27 cellular contexts compared by ENCODE assay signal in the genomic region with DNA sequence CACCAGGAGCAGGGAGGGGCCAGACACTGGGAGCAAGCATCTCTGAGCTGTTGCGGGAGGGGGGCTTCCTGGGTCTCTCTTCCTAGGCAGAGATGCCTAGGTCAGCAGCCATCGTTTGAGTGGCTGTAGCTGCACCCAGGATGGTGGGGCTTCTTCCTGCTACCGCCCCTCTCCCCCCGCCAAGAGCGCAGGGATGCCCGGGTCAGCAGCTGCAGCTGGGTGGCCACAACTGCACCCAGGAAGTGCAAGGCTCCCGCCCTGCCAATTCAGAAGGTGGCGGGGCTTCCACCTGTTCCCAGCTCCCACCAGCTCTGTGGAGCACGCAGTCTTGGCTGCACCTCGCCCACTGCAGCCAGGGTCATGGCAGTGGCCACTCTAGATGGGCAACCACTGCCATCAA. TPM values are rescaled to one million over a fixed set of nuclear protein-coding genes. Genes with fewer than 3 reads are reported as not detected.
DNase-seq lines count a peak whose midpoint lies in the region; ATAC-seq, FAIRE-seq and TF ChIP-seq lines count a peak whose summit lies in the region.
"Had no signal": no experiment of that assay in that cellular context is flagged by ENCODE, and none has a peak within 500 bp of the region (broad histone marks: within the 10 kb centered on the region; RNA-seq: fewer than 3 reads in every experiment).

No MANE protein-coding gene starts in this region.

- TF ChIP-seq RAD21 in K562 (CRISPR knock-in tag; conservative IDR thresholded peaks at IDR 0.05 in 1 of 2, IDR thresholded peaks at IDR 0.05 in 1 of 2) (no peak), HepG2 (CRISPR knock-in tag; IDR thresholded peaks at IDR 0.05) (no peak)

- H3K27ac Mint-ChIP-seq in activated CD4-positive, alpha-beta memory T cell treated with anti-CD3 and anti-CD28 coated beads for 36 hours, result no peak overlapping the region
- H3K27ac Mint-ChIP-seq: CD4-positive, alpha-beta memory T cell had no signal

- H4K20me1 ChIP-seq in K562 (replicated peaks; ENCODE audit: control insufficient read depth, insufficient read depth, low read length) (no peaks in the 10 kb centered on the region), HepG2 (ENCODE audit: insufficient read depth, low read length) (no peaks in the 10 kb centered on the region)
- H4K20me1 ChIP-seq: BLaER1 had no signal

- H3K4me1 Mint-ChIP-seq in activated CD4-positive, alpha-beta memory T cell treated with anti-CD3 and anti-CD28 coated beads for 36 hours (ENCODE audit: low read depth), result no peaks in the 10 kb centered on the region

- BruUV-seq in K562 (replicated peaks; lab: Mats Ljungman, UMichigan) (no TSS peak), HepG2 (replicated peaks; lab: Mats Ljungman, UMichigan) (no TSS peak)

- H3K4me2 ChIP-seq in K562 (ENCODE audit: insufficient read depth, low read length) (no peak overlapping the region), HepG2 (ENCODE audit: low read depth, low read length) (no peak overlapping the region)
- H3K4me2 ChIP-seq: A549, BLaER1 had no signal

- FAIRE-seq in K562 (lab: Jason Lieb, UNC) (no peak), HepG2 (lab: Jason Lieb, UNC) (no peak)
- FAIRE-seq: A549, GM12878, GM12892, GM18507 had no signal

- no peaks in the 10 kb centered on the region for H3K9me3 Mint-ChIP-seq in activated CD4-positive, alpha-beta memory T cell treated with anti-CD3 and anti-CD28 coated beads for 36 hours
- H3K9me3 Mint-ChIP-seq: CD4-positive, CD25-positive, alpha-beta regulatory T cell; CD8-positive, alpha-beta memory T cell had no signal

- 98% methylated on average over 7 of the region's 10 CpGs for WGBS in K562 (ENCODE audit: insufficient coverage, low coverage, missing lambda C conversion rate)
- 92% methylated on average over 5 of the region's 10 CpGs for WGBS in HepG2 (ENCODE audit: low lambda C conversion rate)
- WGBS in thymus, result 98% methylated on average over 10 of the region's 10 CpGs

- H3K27me3 ChIP-seq in H7 (ENCODE audit: control insufficient read depth, insufficient read depth, low read length), result no peaks in the 10 kb centered on the region
- no peaks in the 10 kb centered on the region for H3K27me3 ChIP-seq in K562 (ENCODE audit: control insufficient read depth in 2 of 2, insufficient read depth in 2 of 2, low read length in 2 of 2)
- no peaks in the 10 kb centered on the region for H3K27me3 ChIP-seq in HepG2 (ENCODE audit: control insufficient read depth in 1 of 2, insufficient read depth in 2 of 2, low read length in 2 of 2)
- no peaks in the 10 kb centered on the region for H3K27me3 ChIP-seq in thymus (ENCODE audit: control insufficient read depth, insufficient read depth)
- H3K27me3 ChIP-seq: BE2C, BLaER1 had no signal

- H3K27ac ChIP-seq in K562 (ENCODE audit: extremely low read depth, low read depth, low read length) (no peak overlapping the region), HepG2 (ENCODE audit: extremely low read length, insufficient read depth, low read length) (no peak overlapping the region), thymus (ENCODE audit: low read depth) (peak overlapping the region; percentile 37)
- H3K27ac ChIP-seq: 22Rv1, A549, BLaER1 had no signal

- H2AFZ ChIP-seq in K562 (ENCODE audit: low read depth, low read length) (no peak overlapping the region), HepG2 (ENCODE audit: low read length) (no peak overlapping the region)

- DNase-seq in H7 (peak; percentile 25), K562 (ENCODE audit: extremely low read depth in 1 of 4, low spot score in 3 of 4) (no peak), HepG2 (ENCODE audit: low spot score) (no peak), HuH-7 (ENCODE audit: low spot score) (no peak), GM19240 (ENCODE audit: insufficient read length, low spot score) (no peak)
- DNase-seq in activated CD4-positive, alpha-beta memory T cell treated with anti-CD3 and anti-CD28 coated beads for 36 hours, result no peak
- DNase-seq: BE2C; C1 segment of cervical spinal cord; CD4-positive, alpha-beta memory T cell; CD4-positive, CD25-positive, alpha-beta regulatory T cell; CD8-positive, alpha-beta memory T cell; COR-L47; DMS 273 treated with DMSO at 0.1 percent for 48 hours; DMS153; DMS53; DMS79; DND-41; EL; GDM1 had no signal

- TF ChIP-seq POLR2A in K562 (conservative IDR thresholded peaks at IDR 0.05) (no peak), HepG2 (IDR thresholded peaks at IDR 0.05; ENCODE audit: insufficient read depth in 1 of 2, low read depth in 2 of 2, low read length in 2 of 2) (no peak)

- no peaks in the 10 kb centered on the region for H3K27me3 Mint-ChIP-seq in activated CD4-positive, alpha-beta memory T cell treated with anti-CD3 and anti-CD28 coated beads for 36 hours
- H3K27me3 Mint-ChIP-seq: CD4-positive, alpha-beta memory T cell; CD4-positive, CD25-positive, alpha-beta regulatory T cell; CD8-positive, alpha-beta memory T cell had no signal

- no peaks in the 10 kb centered on the region for H3K9me3 ChIP-seq in K562 (replicated peaks; ENCODE audit: control insufficient read depth, insufficient read depth, low read depth, low read length)
- no peaks in the 10 kb centered on the region for H3K9me3 ChIP-seq in HepG2 (ENCODE audit: low read length)
- H3K9me3 ChIP-seq in thymus (ENCODE audit: control insufficient read depth), result peaks cover 3% of the 10 kb centered on the region
- H3K9me3 ChIP-seq: A549, BE2C had no signal

- H3K36me3 Mint-ChIP-seq in activated CD4-positive, alpha-beta memory T cell treated with anti-CD3 and anti-CD28 coated beads for 36 hours, result peaks cover 28% of the 10 kb centered on the region

- H3K9me1 ChIP-seq in K562 (ENCODE audit: control insufficient read depth, insufficient read depth, low read length), result no peaks in the 10 kb centered on the region

- intact Hi-C loops in K562 (cut with micrococcal nuclease) (no loop called here), HepG2 (cut with micrococcal nuclease; ENCODE audit: unreplicated experiment) (no loop called here)
- intact Hi-C loops in activated CD4-positive, alpha-beta memory T cell treated with anti-CD3 and anti-CD28 coated beads for 36 hours (cut with micrococcal nuclease), result no loop called here

- H3K79me2 ChIP-seq in K562 (ENCODE audit: control insufficient read depth, insufficient read depth, low read length) (peaks cover 6% of the 10 kb centered on the region; the same call in 2 of the 3 replicates), HepG2 (ENCODE audit: insufficient read depth, low read length) (no peaks in the 10 kb centered on the region)

- TF ChIP-seq EP300 in K562 (IDR thresholded peaks at IDR 0.05; ENCODE audit: low read length), result no peak
- TF ChIP-seq EP300 in HepG2 (IDR thresholded peaks at IDR 0.05; ENCODE audit: low read depth in 2 of 2, low read length in 2 of 2), result no peak
- TF ChIP-seq EP300 in HepG2 (CRISPR knock-in tag; IDR thresholded peaks at IDR 0.05; ENCODE audit: borderline replicate concordance), result no peak

- H3K4me1 ChIP-seq in K562 (replicated peaks in 1 of 2; ENCODE audit: control insufficient read depth in 2 of 2, insufficient read depth in 2 of 2, low read length in 2 of 2) (peaks cover 0 to 6% of the 10 kb centered on the region in 2 experiments; a peak in 1 of 5 replicates), HepG2 (ENCODE audit: insufficient read depth, low read length) (peaks cover 11% of the 10 kb centered on the region), thymus (ENCODE audit: control insufficient read depth, insufficient read depth, low read length) (peaks cover 19% of the 10 kb centered on the region)
- H3K4me1 ChIP-seq: A549, BE2C, BLaER1 had no signal

- H3K9ac ChIP-seq in K562 (ENCODE audit: insufficient read depth in 1 of 2, low read depth in 2 of 2, low read length in 2 of 2), result no peak overlapping the region
- no peak overlapping the region for H3K9ac ChIP-seq in HepG2 (ENCODE audit: insufficient read depth, low read depth, low read length)
- H3K9ac ChIP-seq: BLaER1 had no signal

- H3K4me3 ChIP-seq in H7 (ENCODE audit: insufficient read depth, low read depth, low read length), result no peak overlapping the region
- H3K4me3 ChIP-seq in K562, result no peak overlapping the region
- H3K4me3 ChIP-seq in HepG2 (replicated peaks in 1 of 3; ENCODE audit: insufficient read depth in 1 of 3, low read depth in 2 of 3, low read length in 3 of 3), result no peak overlapping the region
- H3K4me3 ChIP-seq in thymus (ENCODE audit: low read length), result no peak overlapping the region
- H3K4me3 ChIP-seq: A549, BLaER1, GM12878 had no signal

- ATAC-seq in K562 (no peak), HepG2 (peak; percentile 30)
- ATAC-seq: A549, GM12878 had no signal

- CTCF ChIA-PET in K562 (lab: Yijun Ruan, JAX; ENCODE audit: low intra/inter-chr PET ratio), result no interaction called here
- CTCF ChIA-PET in HepG2 (lab: Yijun Ruan, JAX; ENCODE audit: low intra/inter-chr PET ratio, low total read pairs), result no interaction called here
- CTCF ChIA-PET in activated CD4-positive, alpha-beta memory T cell treated with anti-CD3 and anti-CD28 coated beads for 36 hours (lab: Charles Lee), result interaction anchor here (0.8 kb wide), 1 partner anchor 16 kb away, joined by 3 read pairs; no protein-coding TSS in a partner anchor

- POLR2A ChIA-PET in K562 (lab: Yijun Ruan, JAX), result interaction anchor here (1.2 to 2.1 kb wide), 3 partner anchors 8 to 12 kb away, joined by 4 to 8 read pairs (median 5); no protein-coding TSS in a partner anchor
- POLR2A ChIA-PET in HepG2 (lab: Yijun Ruan, JAX), result no interaction called here
- POLR2A ChIA-PET in activated CD4-positive, alpha-beta memory T cell treated with anti-CD3 and anti-CD28 coated beads for 36 hours (lab: Charles Lee), result no interaction called here

- TF ChIP-seq CTCF in K562 (IDR thresholded peaks at IDR 0.05 in 2 of 3, conservative IDR thresholded peaks at IDR 0.05 in 1 of 3; ENCODE audit: insufficient read depth in 2 of 3, low read depth in 1 of 3, low read length in 3 of 3), result no peak
- TF ChIP-seq CTCF in HepG2 (CRISPR knock-in tag; IDR thresholded peaks at IDR 0.05), result no peak

- in situ Hi-C loops in K562 (cut with MboI) (no loop called here), HepG2 (cut with HindIII; ENCODE audit: extremely low pct_ligation_motif_present, low pct_unique_long_range_greater_than_20kb) (no loop called here)

- H3K4me3 Mint-ChIP-seq in activated CD4-positive, alpha-beta memory T cell treated with anti-CD3 and anti-CD28 coated beads for 36 hours, result no peak overlapping the region
- H3K4me3 Mint-ChIP-seq: CD14-positive monocyte; CD4-positive, alpha-beta memory T cell; CD4-positive, CD25-positive, alpha-beta regulatory T cell; CD8-positive, alpha-beta memory T cell had no signal

- peaks cover 7% of the 10 kb centered on the region; the same call in 1 of the 2 replicates for H3K36me3 ChIP-seq in H7 (replicated peaks; ENCODE audit: control insufficient read depth, insufficient read depth, low read length)
- H3K36me3 ChIP-seq in K562 (ENCODE audit: control insufficient read depth, insufficient read depth, low read length), result peaks cover 83% of the 10 kb centered on the region
- peaks cover 39 to 80% of the 10 kb centered on the region in 2 experiments for H3K36me3 ChIP-seq in HepG2 (replicated peaks in 1 of 2; ENCODE audit: control insufficient read depth in 1 of 2, insufficient read depth in 2 of 2, low read length in 2 of 2)
- H3K36me3 ChIP-seq in thymus (ENCODE audit: control insufficient read depth, insufficient read depth), result peaks cover 59% of the 10 kb centered on the region

RNA-seq across cellular contexts. Expression of a gene that starts 47.8 kb away (rescaled TPM):
- 15.5 and 18.0 TPM in 2 replicates for total RNA-seq in H7 (2014; rRNA removed; shearing (Covaris generic))
- 0.39 TPM in 1 of 2 replicates, not detected in the other for total RNA-seq in K562 (2011; cell fraction: chromatin; rRNA removed; ENCODE audit: low replicate concordance)
- total RNA-seq in K562 (2011; cell fraction: nucleolus; rRNA removed), result not detected in 2 replicates
- total RNA-seq in K562 (2011; cell fraction: nucleoplasm; rRNA removed), result not detected in 2 replicates
- 0.05 TPM in 1 of 2 replicates, not detected in the other for total RNA-seq in K562 (2014; rRNA removed)
- total RNA-seq in K562 (2014; rRNA removed; fragmentation: Illumina TruSeq; extraction: Trizol), result not detected in 2 replicates
- total RNA-seq in K562 (2015; rRNA removed; fragmentation: Illumina TruSeq; extraction: Trizol), result not detected in 2 replicates
- 0.07 and 0.36 TPM in 2 replicates for total RNA-seq in K562 (2021)
- polyA plus RNA-seq in K562 (2011; rRNA removed), result 0.09 TPM in 1 of 2 replicates, not detected in the other
- polyA plus RNA-seq in K562 (2011; cell fraction: cytosol; rRNA removed), result not detected in 2 replicates
- 0.07 TPM in 1 of 2 replicates, not detected in the other for polyA plus RNA-seq in K562 (2011; cell fraction: nucleus; rRNA removed)
- polyA plus RNA-seq in K562 (2012), result 0.17 and 0.39 TPM in 2 replicates
- polyA plus RNA-seq in K562 (2014; fragmentation: Illumina TruSeq; extraction: Trizol), result not detected in 2 replicates
- polyA plus RNA-seq in K562 (2014; fragmentation: Nextera tagmentation; extraction: Ambion mirVana), result under 1 TPM in 1 of 2 experiments, not detected in 1; 0.15 TPM
- polyA plus RNA-seq in K562 (2014; rRNA removed), result not detected in 2 replicates
- not detected in 2 replicates for polyA minus RNA-seq in K562 (2011; rRNA and poly(A)+ RNA removed)
- polyA minus RNA-seq in K562 (2011; cell fraction: cytosol; rRNA and poly(A)+ RNA removed), result 1.3 TPM in 1 of 2 replicates, not detected in the other
- polyA minus RNA-seq in K562 (2011; cell fraction: nucleus; rRNA and poly(A)+ RNA removed), result 0.27 TPM in 1 of 2 replicates, not detected in the other
- 17.1 and 21.1 TPM in 2 replicates for total RNA-seq in HepG2 (2016; rRNA removed; fragmentation: Illumina TruSeq; extraction: Trizol)
- 6.8 and 7.6 TPM in 2 replicates for total RNA-seq in HepG2 (2016; cell fraction: cytosol; rRNA removed; fragmentation: Illumina TruSeq; extraction: Trizol; ENCODE audit: low read depth)
- total RNA-seq in HepG2 (2016; cell fraction: insoluble cytoplasmic fraction; rRNA removed; fragmentation: Illumina TruSeq; extraction: Trizol), result 14.0 and 20.2 TPM in 2 replicates
- 8.4 and 9.8 TPM in 2 replicates for total RNA-seq in HepG2 (2016; cell fraction: membrane; rRNA removed; fragmentation: Illumina TruSeq; extraction: Trizol)
- total RNA-seq in HepG2 (2016; cell fraction: nucleus; rRNA removed; fragmentation: Illumina TruSeq; extraction: Trizol), result 30.8 and 33.0 TPM in 2 replicates
- 32.4 and 36.3 TPM in 2 replicates for polyA plus RNA-seq in HepG2 (2011; rRNA removed)
- 15.3 and 21.4 TPM in 2 replicates for polyA plus RNA-seq in HepG2 (2011; cell fraction: cytosol; rRNA removed)
- 149 and 178 TPM in 2 replicates for polyA plus RNA-seq in HepG2 (2011; cell fraction: nucleus; rRNA removed)
- 22.9 and 25.0 TPM in 2 replicates for polyA plus RNA-seq in HepG2 (2012)
- 1.9 and 2.0 TPM in 2 replicates for polyA plus RNA-seq in HepG2 (2016; cell fraction: cytosol; fragmentation: Illumina TruSeq; extraction: Trizol; ENCODE audit: low read depth)
- 20.9 and 25.3 TPM in 2 replicates for polyA plus RNA-seq in HepG2 (2016; cell fraction: insoluble cytoplasmic fraction; fragmentation: Illumina TruSeq; extraction: Trizol; ENCODE audit: low read depth)
- polyA plus RNA-seq in HepG2 (2016; cell fraction: membrane; fragmentation: Illumina TruSeq; extraction: Trizol; ENCODE audit: low read depth), result 6.3 and 6.7 TPM in 2 replicates
- 75.9 and 77.2 TPM in 2 replicates for polyA plus RNA-seq in HepG2 (2016; cell fraction: nucleus; fragmentation: Illumina TruSeq; extraction: Trizol; ENCODE audit: insufficient read depth, low read depth)
- polyA minus RNA-seq in HepG2 (2011; rRNA and poly(A)+ RNA removed; ENCODE audit: low replicate concordance), result 91.8 and 102 TPM in 2 replicates
- 22.4 and 22.8 TPM in 2 replicates for polyA minus RNA-seq in HepG2 (2011; cell fraction: cytosol; rRNA and poly(A)+ RNA removed)
- polyA minus RNA-seq in HepG2 (2011; cell fraction: nucleus; rRNA and poly(A)+ RNA removed), result 79.8 and 79.9 TPM in 2 replicates
- polyA plus RNA-seq in thymus, result 10.7 TPM
- under 1 TPM; 0.27 to 0.59 TPM for total RNA-seq in activated CD4-positive, alpha-beta memory T cell treated with anti-CD3 and anti-CD28 coated beads for 36 hours
- total RNA-seq: CD4-positive, CD25-positive, alpha-beta regulatory T cell had no signal
- polyA plus RNA-seq: CD14-positive monocyte had no signal

RNA-seq across cellular contexts. Expression of a gene that starts 57.0 kb away (rescaled TPM):
- total RNA-seq in H7 (2014; rRNA removed; shearing (Covaris generic)), result 7.5 and 10.3 TPM in 2 replicates
- total RNA-seq in K562 (2011; cell fraction: chromatin; rRNA removed; ENCODE audit: low replicate concordance), result 19.2 and 54.6 TPM in 2 replicates
- 35.1 and 45.2 TPM in 2 replicates for total RNA-seq in K562 (2011; cell fraction: nucleolus; rRNA removed)
- total RNA-seq in K562 (2011; cell fraction: nucleoplasm; rRNA removed), result 25.2 and 30.1 TPM in 2 replicates
- total RNA-seq in K562 (2014; rRNA removed) (7.5 and 8.9 TPM in 2 replicates), K562 (2014; rRNA removed; fragmentation: Illumina TruSeq; extraction: Trizol) (3.1 and 4.6 TPM in 2 replicates), K562 (2015; rRNA removed; fragmentation: Illumina TruSeq; extraction: Trizol) (4.8 and 5.0 TPM in 2 replicates), K562 (2021) (8.6 and 9.1 TPM in 2 replicates), HepG2 (2016; rRNA removed; fragmentation: Illumina TruSeq; extraction: Trizol) (9.9 and 14.4 TPM in 2 replicates)
- polyA plus RNA-seq in K562 (2011; rRNA removed) (7.6 and 11.8 TPM in 2 replicates), K562 (2014; fragmentation: Illumina TruSeq; extraction: Trizol) (4.0 and 5.9 TPM in 2 replicates), K562 (2014; fragmentation: Nextera tagmentation; extraction: Ambion mirVana) (1 to 10 TPM in 1 of 2 experiments, under 1 TPM in 1; 0.42 to 1.1 TPM), K562 (2014; rRNA removed) (6.1 and 6.6 TPM in 2 replicates), HepG2 (2011; rRNA removed) (23.7 and 30.2 TPM in 2 replicates), thymus (13.1 TPM)
- 8.9 and 16.0 TPM in 2 replicates for polyA plus RNA-seq in K562 (2011; cell fraction: cytosol; rRNA removed)
- 11.9 and 20.4 TPM in 2 replicates for polyA plus RNA-seq in K562 (2011; cell fraction: nucleus; rRNA removed)
- 7.1 and 14.4 TPM in 2 replicates for polyA plus RNA-seq in K562 (2012)
- polyA minus RNA-seq in K562 (2011; rRNA and poly(A)+ RNA removed), result 7.5 and 7.6 TPM in 2 replicates
- polyA minus RNA-seq in K562 (2011; cell fraction: cytosol; rRNA and poly(A)+ RNA removed), result 7.8 and 9.6 TPM in 2 replicates
- 6.3 and 6.7 TPM in 2 replicates for polyA minus RNA-seq in K562 (2011; cell fraction: nucleus; rRNA and poly(A)+ RNA removed)
- 1.6 and 1.9 TPM in 2 replicates for total RNA-seq in HepG2 (2016; cell fraction: cytosol; rRNA removed; fragmentation: Illumina TruSeq; extraction: Trizol; ENCODE audit: low read depth)
- 8.0 and 15.5 TPM in 2 replicates for total RNA-seq in HepG2 (2016; cell fraction: insoluble cytoplasmic fraction; rRNA removed; fragmentation: Illumina TruSeq; extraction: Trizol)
- 4.8 and 5.1 TPM in 2 replicates for total RNA-seq in HepG2 (2016; cell fraction: membrane; rRNA removed; fragmentation: Illumina TruSeq; extraction: Trizol)
- 16.6 and 20.9 TPM in 2 replicates for total RNA-seq in HepG2 (2016; cell fraction: nucleus; rRNA removed; fragmentation: Illumina TruSeq; extraction: Trizol)
- 18.0 and 24.3 TPM in 2 replicates for polyA plus RNA-seq in HepG2 (2011; cell fraction: cytosol; rRNA removed)
- 25.8 and 28.3 TPM in 2 replicates for polyA plus RNA-seq in HepG2 (2011; cell fraction: nucleus; rRNA removed)
- polyA plus RNA-seq in HepG2 (2012), result 14.5 and 15.3 TPM in 2 replicates
- 1.2 and 1.8 TPM in 2 replicates for polyA plus RNA-seq in HepG2 (2016; cell fraction: cytosol; fragmentation: Illumina TruSeq; extraction: Trizol; ENCODE audit: low read depth)
- polyA plus RNA-seq in HepG2 (2016; cell fraction: insoluble cytoplasmic fraction; fragmentation: Illumina TruSeq; extraction: Trizol; ENCODE audit: low read depth), result 8.4 and 8.8 TPM in 2 replicates
- 2.6 and 3.5 TPM in 2 replicates for polyA plus RNA-seq in HepG2 (2016; cell fraction: membrane; fragmentation: Illumina TruSeq; extraction: Trizol; ENCODE audit: low read depth)
- 29.5 and 29.9 TPM in 2 replicates for polyA plus RNA-seq in HepG2 (2016; cell fraction: nucleus; fragmentation: Illumina TruSeq; extraction: Trizol; ENCODE audit: insufficient read depth, low read depth)
- 18.7 and 48.3 TPM in 2 replicates for polyA minus RNA-seq in HepG2 (2011; rRNA and poly(A)+ RNA removed; ENCODE audit: low replicate concordance)
- polyA minus RNA-seq in HepG2 (2011; cell fraction: cytosol; rRNA and poly(A)+ RNA removed), result 13.9 and 15.8 TPM in 2 replicates
- polyA minus RNA-seq in HepG2 (2011; cell fraction: nucleus; rRNA and poly(A)+ RNA removed), result 5.9 and 8.5 TPM in 2 replicates
- total RNA-seq in activated CD4-positive, alpha-beta memory T cell treated with anti-CD3 and anti-CD28 coated beads for 36 hours, result 1 to 10 TPM; 8.0 to 8.7 TPM

Comparison
In these comparisons a context has a peak if more than half of its experiments do, and no peak if none do; other contexts are left out.
1. RNA of a gene that starts 47.8 kb away (total RNA-seq): 6.8 to 33.0 TPM in HepG2 and 15.5 to 18.0 TPM in H7; 0.27 to 0.59 TPM in activated CD4-positive, alpha-beta memory T cell treated with anti-CD3 and anti-CD28 coated beads for 36 hours and 0.05 to 0.39 TPM in K562; every median in the first group is over 4 times any median in the second.